20 cellular contexts compared by ENCODE assay signal in genomic region chrX:111854778-111855490, GRCh38. TPM values are rescaled to one million over a fixed set of nuclear protein-coding genes. Genes with fewer than 3 reads are reported as not detected.
DNase-seq lines count a peak whose midpoint lies in the region; ATAC-seq and TF ChIP-seq lines count a peak whose summit lies in the region.
"Had no signal": no experiment of that assay in that cellular context is flagged by ENCODE, and none has a peak within 500 bp of the region (broad histone marks: within the 10 kb centered on the region; RNA-seq: fewer than 3 reads in every experiment).

No MANE protein-coding gene starts in this region.

- no peaks in the 10 kb centered on the region for H3K4me1 ChIP-seq in BE2C
- no peaks in the 10 kb centered on the region for H3K4me1 ChIP-seq in hepatocyte (ENCODE audit: insufficient read depth)
- H3K4me1 ChIP-seq in upper lobe of left lung: no peaks in the 10 kb centered on the region
- H3K4me1 ChIP-seq: right lobe of liver had no signal

- H3K27me3 ChIP-seq in BE2C: no peaks in the 10 kb centered on the region
- H3K27me3 ChIP-seq in H7 (ENCODE audit: control insufficient read depth, insufficient read depth, low read length): no peaks in the 10 kb centered on the region
- no peaks in the 10 kb centered on the region for H3K27me3 ChIP-seq in hepatocyte
- H3K27me3 ChIP-seq in upper lobe of left lung: no peaks in the 10 kb centered on the region
- H3K27me3 ChIP-seq: right lobe of liver had no signal

- no peak overlapping the region for H3K4me3 ChIP-seq in BE2C (ENCODE audit: low read depth, low read length)
- H3K4me3 ChIP-seq in H7 (ENCODE audit: insufficient read depth, low read depth, low read length): no peak overlapping the region
- no peak overlapping the region for H3K4me3 ChIP-seq in hepatocyte
- H3K4me3 ChIP-seq in upper lobe of left lung: no peak overlapping the region
- H3K4me3 ChIP-seq: right lobe of liver had no signal

- no peaks in the 10 kb centered on the region for H4K20me1 ChIP-seq in hepatocyte (ENCODE audit: insufficient read depth, poor library complexity, severe bottlenecking)

- no peak for TF ChIP-seq CTCF in BE2C (IDR thresholded peaks at IDR 0.05; ENCODE audit: low read depth, low read length)
- no peak for TF ChIP-seq CTCF in hepatocyte (IDR thresholded peaks at IDR 0.05; ENCODE audit: poor library complexity)
- no peak for TF ChIP-seq CTCF in upper lobe of left lung (IDR thresholded peaks at IDR 0.05)

- WGBS in hepatocyte (ENCODE audit: low lambda C conversion rate, missing lambda C conversion rate): 91% methylated on average over 2 of the region's 2 CpGs
- WGBS in upper lobe of left lung, 2 donors: 69 to 84% methylated on average over 2 of the region's 2 CpGs

- H3K27ac ChIP-seq in hepatocyte (no peak overlapping the region), upper lobe of left lung (no peak overlapping the region)
- H3K27ac ChIP-seq: right lobe of liver had no signal

- H3K4me2 ChIP-seq in hepatocyte: no peak overlapping the region

- ATAC-seq in HG03196 (IDR thresholded peaks at IDR 0.05; ENCODE audit: unreplicated experiment) (no peak), HG02759 (IDR thresholded peaks at IDR 0.05; ENCODE audit: unreplicated experiment) (no peak), upper lobe of left lung (ENCODE audit: low FRiP score in 2 of 2) (no peak)
- ATAC-seq: left colon; naive thymus-derived CD8-positive, alpha-beta T cell; stimulated activated naive CD8-positive, alpha-beta T cell treated with anti-CD3 and anti-CD28 coated beads, Interleukin-15, amount 100 ng/mL, for 72 hours had no signal

- H2AFZ ChIP-seq in hepatocyte: no peak overlapping the region

- H3K9me2 ChIP-seq in hepatocyte (replicated peaks; ENCODE audit: insufficient read depth): no peaks in the 10 kb centered on the region

- H3K79me2 ChIP-seq in hepatocyte: no peaks in the 10 kb centered on the region

- no peak for TF ChIP-seq EP300 in upper lobe of left lung (IDR thresholded peaks at IDR 0.05)

- no peaks in the 10 kb centered on the region for H3K36me3 ChIP-seq in BE2C
- no peaks in the 10 kb centered on the region for H3K36me3 ChIP-seq in H7 (replicated peaks; ENCODE audit: control insufficient read depth, insufficient read depth, low read length)
- H3K36me3 ChIP-seq in hepatocyte (replicated peaks; ENCODE audit: insufficient read depth, low read depth): no peaks in the 10 kb centered on the region
- H3K36me3 ChIP-seq in upper lobe of left lung: no peaks in the 10 kb centered on the region
- H3K36me3 ChIP-seq: right lobe of liver had no signal

- no peak for TF ChIP-seq POLR2A in upper lobe of left lung (IDR thresholded peaks at IDR 0.05)

- H3K9me3 ChIP-seq in BE2C (no peaks in the 10 kb centered on the region), hepatocyte (ENCODE audit: low read depth) (no peaks in the 10 kb centered on the region), upper lobe of left lung (no peaks in the 10 kb centered on the region)
- H3K9me3 ChIP-seq: right lobe of liver had no signal

- in situ Hi-C loops in SK-MEL-5 (cut with HindIII; ENCODE audit: low pct_unique_long_range_greater_than_20kb, low sequenced_read_pairs): no loop called here

- DNase-seq in BE2C: peak; percentile 4
- DNase-seq in H7: peak; percentile 37
- peak; percentile 16 for DNase-seq in SK-MEL-5 (ENCODE audit: low read depth, low spot score)
- DNase-seq in hepatocyte (ENCODE audit: low spot score): peak; percentile 54
- no peak for DNase-seq in T-helper 9 cell
- DNase-seq in upper lobe of left lung: no peak
- DNase-seq: activated CD4-positive, alpha-beta T cell treated with anti-CD3 and anti-CD28 coated beads for 4 hours; AML-193; aorta; DND-41; effector CD8-positive, alpha-beta T cell; HCEC 1CT; left colon; naive thymus-derived CD8-positive, alpha-beta T cell; NCI-H146; right lobe of liver; stimulated activated naive CD8-positive, alpha-beta T cell treated with anti-CD3 and anti-CD28 coated beads, Interleukin-15, amount 100 ng/mL, for 72 hours had no signal

RNA-seq across cellular contexts. Expression of gene TRPC5OS, which starts 21.0 kb away (rescaled TPM):
- polyA plus RNA-seq in BE2C (2012; ENCODE audit: insufficient read depth, insufficient read length, low read depth): not detected
- total RNA-seq in H7 (2014; rRNA removed; shearing (Covaris generic)): 0.21 TPM in 1 of 2 replicates, not detected in the other
- not detected in 2 replicates for total RNA-seq in SK-MEL-5 (2014; rRNA removed; shearing (Covaris generic))
- not detected in 2 replicates for polyA plus RNA-seq in SK-MEL-5 (2015; cell fraction: cytosol; rRNA removed)
- polyA plus RNA-seq in SK-MEL-5 (2015; cell fraction: nucleus; rRNA removed): not detected in 2 replicates
- total RNA-seq in hepatocyte (0.67 TPM in 1 of 2 replicates, not detected in the other), upper lobe of left lung (not detected)
- polyA plus RNA-seq in hepatocyte: not detected in 2 replicates
- total RNA-seq: aorta; left colon; naive thymus-derived CD8-positive, alpha-beta T cell; right lobe of liver had no signal
- polyA plus RNA-seq: aorta; IgD-negative memory B cell; naive thymus-derived CD8-positive, alpha-beta T cell had no signal

Comparison
In these comparisons a context has a peak if more than half of its experiments do, and no peak if none do; other contexts are left out.
1. DNase-seq: peak in BE2C (single experiment), H7 (single experiment), SK-MEL-5 (single experiment) and hepatocyte (single experiment); none in T-helper 9 cell (single experiment) and upper lobe of left lung (0 of 2).